Comparison of ENCODE assay signal across 1 cellular context in the genomic region with DNA sequence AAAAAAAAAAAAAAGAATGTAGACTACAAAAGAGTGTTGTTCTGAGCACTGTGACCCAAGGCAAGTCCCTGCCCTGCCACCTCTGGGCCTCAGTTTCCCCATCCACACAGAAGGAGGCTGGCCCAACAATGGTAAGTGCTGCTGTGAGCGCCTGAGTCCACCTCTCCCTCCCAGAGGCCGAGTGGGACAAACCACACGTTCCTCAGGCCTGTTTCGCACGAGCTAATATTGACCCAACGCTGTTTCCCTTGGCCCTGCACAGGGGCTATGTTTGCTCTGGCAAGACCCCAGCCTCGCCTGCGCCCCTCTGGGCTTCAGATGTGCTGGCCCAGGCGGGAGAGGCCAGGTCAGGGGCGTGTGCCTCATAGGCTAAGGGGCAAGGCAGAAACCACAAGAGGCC.
TF ChIP-seq lines count a peak whose summit lies in the region.

No MANE protein-coding gene starts in this region.

TF ChIP-seq in HepG2, 621 proteins besides CTCF, POLR2A, EP300 and RAD21 (continued from another document and continues in another):
- TF ChIP-seq, protein P1, sequence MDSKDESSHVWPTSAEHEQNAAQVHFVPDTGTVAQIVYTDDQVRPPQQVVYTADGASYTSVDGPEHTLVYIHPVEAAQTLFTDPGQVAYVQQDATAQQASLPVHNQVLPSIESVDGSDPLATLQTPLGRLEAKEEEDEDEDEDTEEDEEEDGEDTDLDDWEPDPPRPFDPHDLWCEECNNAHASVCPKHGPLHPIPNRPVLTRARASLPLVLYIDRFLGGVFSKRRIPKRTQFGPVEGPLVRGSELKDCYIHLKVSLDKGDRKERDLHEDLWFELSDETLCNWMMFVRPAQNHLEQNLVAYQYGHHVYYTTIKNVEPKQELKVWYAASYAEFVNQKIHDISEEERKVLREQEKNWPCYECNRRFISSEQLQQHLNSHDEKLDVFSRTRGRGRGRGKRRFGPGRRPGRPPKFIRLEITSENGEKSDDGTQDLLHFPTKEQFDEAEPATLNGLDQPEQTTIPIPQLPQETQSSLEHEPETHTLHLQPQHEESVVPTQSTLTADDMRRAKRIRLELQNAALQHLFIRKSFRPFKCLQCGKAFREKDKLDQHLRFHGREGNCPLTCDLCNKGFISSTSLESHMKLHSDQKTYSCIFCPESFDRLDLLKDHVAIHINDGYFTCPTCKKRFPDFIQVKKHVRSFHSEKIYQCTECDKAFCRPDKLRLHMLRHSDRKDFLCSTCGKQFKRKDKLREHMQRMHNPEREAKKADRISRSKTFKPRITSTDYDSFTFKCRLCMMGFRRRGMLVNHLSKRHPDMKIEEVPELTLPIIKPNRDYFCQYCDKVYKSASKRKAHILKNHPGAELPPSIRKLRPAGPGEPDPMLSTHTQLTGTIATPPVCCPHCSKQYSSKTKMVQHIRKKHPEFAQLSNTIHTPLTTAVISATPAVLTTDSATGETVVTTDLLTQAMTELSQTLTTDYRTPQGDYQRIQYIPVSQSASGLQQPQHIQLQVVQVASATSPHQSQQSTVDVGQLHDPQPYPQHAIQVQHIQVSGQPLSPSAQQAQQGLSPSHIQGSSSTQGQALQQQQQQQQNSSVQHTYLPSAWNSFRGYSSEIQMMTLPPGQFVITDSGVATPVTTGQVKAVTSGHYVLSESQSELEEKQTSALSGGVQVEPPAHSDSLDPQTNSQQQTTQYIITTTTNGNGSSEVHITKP (CRISPR knock-in tag; IDR thresholded peaks at IDR 0.05; ENCODE audit: low read depth): peak; percentile 84
- peak; percentile 63; the same call in 1 of the 2 replicates for TF ChIP-seq TARDBP (CRISPR knock-in tag; IDR thresholded peaks at IDR 0.05)
- no peak for TF ChIP-seq RFXAP (CRISPR knock-in tag; IDR thresholded peaks at IDR 0.05; ENCODE audit: borderline replicate concordance)
- TF ChIP-seq, protein P2, sequence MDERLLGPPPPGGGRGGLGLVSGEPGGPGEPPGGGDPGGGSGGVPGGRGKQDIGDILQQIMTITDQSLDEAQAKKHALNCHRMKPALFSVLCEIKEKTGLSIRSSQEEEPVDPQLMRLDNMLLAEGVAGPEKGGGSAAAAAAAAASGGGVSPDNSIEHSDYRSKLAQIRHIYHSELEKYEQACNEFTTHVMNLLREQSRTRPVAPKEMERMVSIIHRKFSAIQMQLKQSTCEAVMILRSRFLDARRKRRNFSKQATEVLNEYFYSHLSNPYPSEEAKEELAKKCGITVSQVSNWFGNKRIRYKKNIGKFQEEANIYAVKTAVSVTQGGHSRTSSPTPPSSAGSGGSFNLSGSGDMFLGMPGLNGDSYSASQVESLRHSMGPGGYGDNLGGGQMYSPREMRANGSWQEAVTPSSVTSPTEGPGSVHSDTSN (CRISPR knock-in tag; IDR thresholded peaks at IDR 0.05): no peak
- TF ChIP-seq ZBTB7B (CRISPR knock-in tag; IDR thresholded peaks at IDR 0.05): peak; percentile 77
- no peak for TF ChIP-seq HNRNPL (IDR thresholded peaks at IDR 0.05; ENCODE audit: low read depth, low read length)
- TF ChIP-seq, protein P3, sequence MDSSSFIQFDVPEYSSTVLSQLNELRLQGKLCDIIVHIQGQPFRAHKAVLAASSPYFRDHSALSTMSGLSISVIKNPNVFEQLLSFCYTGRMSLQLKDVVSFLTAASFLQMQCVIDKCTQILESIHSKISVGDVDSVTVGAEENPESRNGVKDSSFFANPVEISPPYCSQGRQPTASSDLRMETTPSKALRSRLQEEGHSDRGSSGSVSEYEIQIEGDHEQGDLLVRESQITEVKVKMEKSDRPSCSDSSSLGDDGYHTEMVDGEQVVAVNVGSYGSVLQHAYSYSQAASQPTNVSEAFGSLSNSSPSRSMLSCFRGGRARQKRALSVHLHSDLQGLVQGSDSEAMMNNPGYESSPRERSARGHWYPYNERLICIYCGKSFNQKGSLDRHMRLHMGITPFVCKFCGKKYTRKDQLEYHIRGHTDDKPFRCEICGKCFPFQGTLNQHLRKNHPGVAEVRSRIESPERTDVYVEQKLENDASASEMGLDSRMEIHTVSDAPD (CRISPR knock-in tag; IDR thresholded peaks at IDR 0.05): 0 out of 2 replicates have a peak, but pooled peaks have one; percentile 48
- no peak for TF ChIP-seq RELA (CRISPR knock-in tag; IDR thresholded peaks at IDR 0.05)
- TF ChIP-seq, protein P4, sequence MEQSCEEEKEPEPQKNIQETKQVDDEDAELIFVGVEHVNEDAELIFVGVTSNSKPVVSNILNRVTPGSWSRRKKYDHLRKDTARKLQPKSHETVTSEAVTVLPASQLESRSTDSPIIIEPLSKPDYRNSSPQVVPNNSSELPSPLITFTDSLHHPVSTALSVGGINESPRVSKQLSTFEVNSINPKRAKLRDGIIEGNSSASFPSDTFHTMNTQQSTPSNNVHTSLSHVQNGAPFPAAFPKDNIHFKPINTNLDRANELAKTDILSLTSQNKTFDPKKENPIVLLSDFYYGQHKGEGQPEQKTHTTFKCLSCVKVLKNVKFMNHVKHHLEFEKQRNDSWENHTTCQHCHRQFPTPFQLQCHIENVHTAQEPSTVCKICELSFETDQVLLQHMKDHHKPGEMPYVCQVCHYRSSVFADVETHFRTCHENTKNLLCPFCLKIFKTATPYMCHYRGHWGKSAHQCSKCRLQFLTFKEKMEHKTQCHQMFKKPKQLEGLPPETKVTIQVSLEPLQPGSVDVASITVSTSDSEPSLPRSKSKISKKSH (CRISPR knock-in tag; IDR thresholded peaks at IDR 0.05; ENCODE audit: borderline replicate concordance): no peak
- no peak for TF ChIP-seq CCAR2 (optimal IDR thresholded peaks at IDR 0.05; ENCODE audit: low read depth, low read length)
- TF ChIP-seq ZMYM4 (CRISPR knock-in tag; IDR thresholded peaks at IDR 0.05): peak; percentile 32; the same call in 1 of the 2 replicates
- no peak for TF ChIP-seq LCORL (IDR thresholded peaks at IDR 0.05)
- 0 out of 2 replicates have a peak, but pooled peaks have one; percentile 23 for TF ChIP-seq LCORL (CRISPR knock-in tag; IDR thresholded peaks at IDR 0.05)
- TF ChIP-seq KAT2B (IDR thresholded peaks at IDR 0.05; ENCODE audit: borderline replicate concordance, low read depth, low read length): no peak
- no peak for TF ChIP-seq ZNF75D (CRISPR knock-in tag; IDR thresholded peaks at IDR 0.05; ENCODE audit: borderline replicate concordance)
- no peak for TF ChIP-seq GTF2F1 (IDR thresholded peaks at IDR 0.05; ENCODE audit: low read length)
- TF ChIP-seq, protein P5, sequence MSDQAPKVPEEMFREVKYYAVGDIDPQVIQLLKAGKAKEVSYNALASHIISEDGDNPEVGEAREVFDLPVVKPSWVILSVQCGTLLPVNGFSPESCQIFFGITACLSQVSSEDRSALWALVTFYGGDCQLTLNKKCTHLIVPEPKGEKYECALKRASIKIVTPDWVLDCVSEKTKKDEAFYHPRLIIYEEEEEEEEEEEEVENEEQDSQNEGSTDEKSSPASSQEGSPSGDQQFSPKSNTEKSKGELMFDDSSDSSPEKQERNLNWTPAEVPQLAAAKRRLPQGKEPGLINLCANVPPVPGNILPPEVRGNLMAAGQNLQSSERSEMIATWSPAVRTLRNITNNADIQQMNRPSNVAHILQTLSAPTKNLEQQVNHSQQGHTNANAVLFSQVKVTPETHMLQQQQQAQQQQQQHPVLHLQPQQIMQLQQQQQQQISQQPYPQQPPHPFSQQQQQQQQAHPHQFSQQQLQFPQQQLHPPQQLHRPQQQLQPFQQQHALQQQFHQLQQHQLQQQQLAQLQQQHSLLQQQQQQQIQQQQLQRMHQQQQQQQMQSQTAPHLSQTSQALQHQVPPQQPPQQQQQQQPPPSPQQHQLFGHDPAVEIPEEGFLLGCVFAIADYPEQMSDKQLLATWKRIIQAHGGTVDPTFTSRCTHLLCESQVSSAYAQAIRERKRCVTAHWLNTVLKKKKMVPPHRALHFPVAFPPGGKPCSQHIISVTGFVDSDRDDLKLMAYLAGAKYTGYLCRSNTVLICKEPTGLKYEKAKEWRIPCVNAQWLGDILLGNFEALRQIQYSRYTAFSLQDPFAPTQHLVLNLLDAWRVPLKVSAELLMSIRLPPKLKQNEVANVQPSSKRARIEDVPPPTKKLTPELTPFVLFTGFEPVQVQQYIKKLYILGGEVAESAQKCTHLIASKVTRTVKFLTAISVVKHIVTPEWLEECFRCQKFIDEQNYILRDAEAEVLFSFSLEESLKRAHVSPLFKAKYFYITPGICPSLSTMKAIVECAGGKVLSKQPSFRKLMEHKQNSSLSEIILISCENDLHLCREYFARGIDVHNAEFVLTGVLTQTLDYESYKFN (CRISPR knock-in tag; conservative IDR thresholded peaks at IDR 0.05): peak; percentile 38; the same call in 1 of the 2 replicates
- peak; percentile 72; the same call in 1 of the 2 replicates for TF ChIP-seq NR2F2 (IDR thresholded peaks at IDR 0.05; ENCODE audit: borderline replicate concordance, low read depth)
- peak; percentile 29; the same call in 1 of the 2 replicates for TF ChIP-seq ZSCAN21 (CRISPR knock-in tag; IDR thresholded peaks at IDR 0.05; ENCODE audit: borderline replicate concordance)
- TF ChIP-seq, protein P6, sequence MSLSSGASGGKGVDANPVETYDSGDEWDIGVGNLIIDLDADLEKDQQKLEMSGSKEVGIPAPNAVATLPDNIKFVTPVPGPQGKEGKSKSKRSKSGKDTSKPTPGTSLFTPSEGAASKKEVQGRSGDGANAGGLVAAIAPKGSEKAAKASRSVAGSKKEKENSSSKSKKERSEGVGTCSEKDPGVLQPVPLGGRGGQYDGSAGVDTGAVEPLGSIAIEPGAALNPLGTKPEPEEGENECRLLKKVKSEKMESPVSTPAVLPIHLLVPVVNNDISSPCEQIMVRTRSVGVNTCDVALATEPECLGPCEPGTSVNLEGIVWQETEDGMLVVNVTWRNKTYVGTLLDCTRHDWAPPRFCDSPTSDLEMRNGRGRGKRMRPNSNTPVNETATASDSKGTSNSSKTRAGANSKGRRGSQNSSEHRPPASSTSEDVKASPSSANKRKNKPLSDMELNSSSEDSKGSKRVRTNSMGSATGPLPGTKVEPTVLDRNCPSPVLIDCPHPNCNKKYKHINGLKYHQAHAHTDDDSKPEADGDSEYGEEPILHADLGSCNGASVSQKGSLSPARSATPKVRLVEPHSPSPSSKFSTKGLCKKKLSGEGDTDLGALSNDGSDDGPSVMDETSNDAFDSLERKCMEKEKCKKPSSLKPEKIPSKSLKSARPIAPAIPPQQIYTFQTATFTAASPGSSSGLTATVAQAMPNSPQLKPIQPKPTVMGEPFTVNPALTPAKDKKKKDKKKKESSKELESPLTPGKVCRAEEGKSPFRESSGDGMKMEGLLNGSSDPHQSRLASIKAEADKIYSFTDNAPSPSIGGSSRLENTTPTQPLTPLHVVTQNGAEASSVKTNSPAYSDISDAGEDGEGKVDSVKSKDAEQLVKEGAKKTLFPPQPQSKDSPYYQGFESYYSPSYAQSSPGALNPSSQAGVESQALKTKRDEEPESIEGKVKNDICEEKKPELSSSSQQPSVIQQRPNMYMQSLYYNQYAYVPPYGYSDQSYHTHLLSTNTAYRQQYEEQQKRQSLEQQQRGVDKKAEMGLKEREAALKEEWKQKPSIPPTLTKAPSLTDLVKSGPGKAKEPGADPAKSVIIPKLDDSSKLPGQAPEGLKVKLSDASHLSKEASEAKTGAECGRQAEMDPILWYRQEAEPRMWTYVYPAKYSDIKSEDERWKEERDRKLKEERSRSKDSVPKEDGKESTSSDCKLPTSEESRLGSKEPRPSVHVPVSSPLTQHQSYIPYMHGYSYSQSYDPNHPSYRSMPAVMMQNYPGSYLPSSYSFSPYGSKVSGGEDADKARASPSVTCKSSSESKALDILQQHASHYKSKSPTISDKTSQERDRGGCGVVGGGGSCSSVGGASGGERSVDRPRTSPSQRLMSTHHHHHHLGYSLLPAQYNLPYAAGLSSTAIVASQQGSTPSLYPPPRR (CRISPR knock-in tag; IDR thresholded peaks at IDR 0.05; ENCODE audit: borderline replicate concordance): peak; percentile 83; the same call in 1 of the 2 replicates
- no peak for TF ChIP-seq PLRG1 (conservative IDR thresholded peaks at IDR 0.05)
- TF ChIP-seq GATAD2A (CRISPR knock-in tag; IDR thresholded peaks at IDR 0.05): peak; percentile 44; the same call in 1 of the 2 replicates
- no peak for TF ChIP-seq PPARG (CRISPR knock-in tag; conservative IDR thresholded peaks at IDR 0.05)
- peak; percentile 63; the same call in 1 of the 2 replicates for TF ChIP-seq ARNTL (CRISPR knock-in tag; IDR thresholded peaks at IDR 0.05)
- TF ChIP-seq ZBTB7A (CRISPR knock-in tag; IDR thresholded peaks at IDR 0.05): peak; percentile 99
- 0 out of 2 replicates have a peak, but pooled peaks have one; percentile 26 for TF ChIP-seq HDAC2 (CRISPR knock-in tag; IDR thresholded peaks at IDR 0.05)
- TF ChIP-seq SOX13 (IDR thresholded peaks at IDR 0.05): no peak
- peak in 1 of 2 experiments; percentile 31; a peak in 1 of 4 replicates for TF ChIP-seq SOX13 (CRISPR knock-in tag; conservative IDR thresholded peaks at IDR 0.05 in 1 of 2, IDR thresholded peaks at IDR 0.05 in 1 of 2)
- TF ChIP-seq TBX2 (CRISPR knock-in tag; IDR thresholded peaks at IDR 0.05; ENCODE audit: borderline replicate concordance): peak; percentile 56; the same call in 1 of the 2 replicates
- no peak for TF ChIP-seq ZNF607 (CRISPR knock-in tag; IDR thresholded peaks at IDR 0.05; ENCODE audit: borderline replicate concordance)
- peak; percentile 41; the same call in 1 of the 2 replicates for TF ChIP-seq NR2F6 (IDR thresholded peaks at IDR 0.05)
- peak; percentile 22; the same call in 1 of the 2 replicates for TF ChIP-seq NR2F6 (CRISPR knock-in tag; IDR thresholded peaks at IDR 0.05)
- TF ChIP-seq FOXA1 (IDR thresholded peaks at IDR 0.05): no peak
- peak; percentile 34; the same call in 1 of the 2 replicates for TF ChIP-seq FOXA1 (CRISPR knock-in tag; IDR thresholded peaks at IDR 0.05)
- TF ChIP-seq, protein P7, sequence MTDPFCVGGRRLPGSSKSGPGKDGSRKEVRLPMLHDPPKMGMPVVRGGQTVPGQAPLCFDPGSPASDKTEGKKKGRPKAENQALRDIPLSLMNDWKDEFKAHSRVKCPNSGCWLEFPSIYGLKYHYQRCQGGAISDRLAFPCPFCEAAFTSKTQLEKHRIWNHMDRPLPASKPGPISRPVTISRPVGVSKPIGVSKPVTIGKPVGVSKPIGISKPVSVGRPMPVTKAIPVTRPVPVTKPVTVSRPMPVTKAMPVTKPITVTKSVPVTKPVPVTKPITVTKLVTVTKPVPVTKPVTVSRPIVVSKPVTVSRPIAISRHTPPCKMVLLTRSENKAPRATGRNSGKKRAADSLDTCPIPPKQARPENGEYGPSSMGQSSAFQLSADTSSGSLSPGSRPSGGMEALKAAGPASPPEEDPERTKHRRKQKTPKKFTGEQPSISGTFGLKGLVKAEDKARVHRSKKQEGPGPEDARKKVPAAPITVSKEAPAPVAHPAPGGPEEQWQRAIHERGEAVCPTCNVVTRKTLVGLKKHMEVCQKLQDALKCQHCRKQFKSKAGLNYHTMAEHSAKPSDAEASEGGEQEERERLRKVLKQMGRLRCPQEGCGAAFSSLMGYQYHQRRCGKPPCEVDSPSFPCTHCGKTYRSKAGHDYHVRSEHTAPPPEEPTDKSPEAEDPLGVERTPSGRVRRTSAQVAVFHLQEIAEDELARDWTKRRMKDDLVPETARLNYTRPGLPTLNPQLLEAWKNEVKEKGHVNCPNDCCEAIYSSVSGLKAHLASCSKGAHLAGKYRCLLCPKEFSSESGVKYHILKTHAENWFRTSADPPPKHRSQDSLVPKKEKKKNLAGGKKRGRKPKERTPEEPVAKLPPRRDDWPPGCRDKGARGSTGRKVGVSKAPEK (CRISPR knock-in tag; IDR thresholded peaks at IDR 0.05; ENCODE audit: borderline replicate concordance): 0 out of 2 replicates have a peak, but pooled peaks have one; percentile 44
